Comparison of ENCODE assay signal across 24 cellular contexts in the genomic region with DNA sequence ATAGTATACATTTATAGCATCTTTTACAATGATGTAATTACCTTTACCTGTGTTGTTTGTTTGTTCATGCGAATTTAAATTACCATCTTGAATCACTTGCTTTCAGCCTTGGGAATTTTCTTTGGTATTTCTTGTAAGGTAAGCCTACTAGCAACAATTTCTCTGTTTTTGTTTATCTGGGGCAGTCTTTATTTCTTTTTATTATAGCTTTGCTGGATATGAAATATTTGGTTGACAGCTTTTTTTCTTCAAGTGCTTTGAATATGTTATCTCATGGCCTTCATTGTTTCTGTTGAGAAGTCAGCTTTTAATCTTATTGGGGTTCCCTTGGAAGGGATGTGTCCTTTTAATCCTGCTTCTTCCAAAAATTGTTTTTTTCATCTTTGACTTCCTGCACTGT.
"Had no signal": no experiment of that assay in that cellular context is flagged by ENCODE, and none has a peak within 500 bp of the region (broad histone marks: within the 10 kb centered on the region; RNA-seq: fewer than 3 reads in every experiment).

No MANE protein-coding gene starts in this region.

- H3K4me3 ChIP-seq: stomach, suprapubic skin, testis, thoracic aorta, thyroid gland, tibial artery, tibial nerve, transverse colon, upper lobe of left lung, upper lobe of right lung, uterus, vagina had no signal

- H3K36me3 ChIP-seq: stomach, suprapubic skin, thoracic aorta, thyroid gland, tibial artery, tibial nerve, transverse colon, upper lobe of left lung, upper lobe of right lung, uterus, vagina had no signal

- H3K4me1 ChIP-seq: stomach, suprapubic skin, testis, thyroid gland, tibial artery, tibial nerve, transverse colon, upper lobe of left lung, upper lobe of right lung, uterus, vagina had no signal

- H3K9me3 ChIP-seq: suprapubic skin, testis, thoracic aorta, thyroid gland, transverse colon, upper lobe of right lung, vagina had no signal

- H3K27ac ChIP-seq: stomach, suprapubic skin, testis, thoracic aorta, thyroid gland, tibial artery, tibial nerve, transverse colon, upper lobe of left lung, upper lobe of right lung, uterus, vagina had no signal

- DNase-seq: stimulated activated CD4-positive, alpha-beta T cell treated with anti-CD3 and anti-CD28 coated beads, Interleukin-2, amount 100 ng/mL, for 48 hours; stimulated activated CD4-positive, alpha-beta T cell treated with anti-CD3 and anti-CD28 coated beads, Interleukin-4, amount 100 ng/mL, for 1 hour; stimulated activated CD4-positive, alpha-beta T cell treated with anti-CD3 and anti-CD28 coated beads, Interleukin-4, amount 100 ng/mL, for 24 hours; stimulated activated CD4-positive, alpha-beta T cell treated with anti-CD3 and anti-CD28 coated beads, Interleukin-4, amount 100 ng/mL, for 4 hours; stimulated activated CD8-positive, alpha-beta memory T cell treated with anti-CD3 and anti-CD28 coated beads, Interleukin-4, amount 100 ng/mL, for 48 hours; stimulated activated naive B cell treated with anti-CD40 and anti-IgM and Interleukin-4, amounts not matched to agents 10 μg/mL and 1 μg/mL and 100 μg/mL, for 72 hours; stimulated activated naive CD4-positive, alpha-beta T cell; stimulated activated naive CD4-positive, alpha-beta T cell treated with Interleukin-2 at 50 U/mL for 16 hours; stimulated activated naive CD8-positive, alpha-beta T cell treated with anti-CD3 and anti-CD28 coated beads, Interleukin-15, amount 100 ng/mL, for 72 hours; stimulated activated naive CD8-positive, alpha-beta T cell treated with anti-CD3 and anti-CD28 coated beads, Interleukin-15, Interleukin-2, amounts not matched to agents 100 U/mL and 50 U/mL, for 24 hours; stomach; substantia nigra; testis; thyroid gland; tibial artery; transverse colon; trophoblast cell; upper lobe of left lung; upper lobe of right lung; uterus had no signal
